ENCODE assay signal across 2 cellular contexts in genomic region chr4:53649357-53649756, GRCh38.
TF ChIP-seq lines count a peak whose summit lies in the region.

No MANE protein-coding gene starts in this region.

TF ChIP-seq in Ishikawa, 13 proteins besides CTCF, POLR2A, EP300 and RAD21:
- TF ChIP-seq REST (IDR thresholded peaks at IDR 0.05; ENCODE audit: low read depth) (peak; percentile 42; the same call in 1 of the 2 replicates), TAF1 (IDR thresholded peaks at IDR 0.05; ENCODE audit: low read depth) (no peak)
TF ChIP-seq in Ishikawa: peak in this region for 1.

TF ChIP-seq in H1, 55 proteins besides CTCF, POLR2A, EP300 and RAD21:
- TF ChIP-seq POLR2AphosphoS5 (IDR thresholded peaks at IDR 0.05; ENCODE audit: low read depth, low read length) (no peak), PHF8 (conservative IDR thresholded peaks at IDR 0.05; ENCODE audit: low read depth, low read length) (no peak)
